In the genomic region with DNA sequence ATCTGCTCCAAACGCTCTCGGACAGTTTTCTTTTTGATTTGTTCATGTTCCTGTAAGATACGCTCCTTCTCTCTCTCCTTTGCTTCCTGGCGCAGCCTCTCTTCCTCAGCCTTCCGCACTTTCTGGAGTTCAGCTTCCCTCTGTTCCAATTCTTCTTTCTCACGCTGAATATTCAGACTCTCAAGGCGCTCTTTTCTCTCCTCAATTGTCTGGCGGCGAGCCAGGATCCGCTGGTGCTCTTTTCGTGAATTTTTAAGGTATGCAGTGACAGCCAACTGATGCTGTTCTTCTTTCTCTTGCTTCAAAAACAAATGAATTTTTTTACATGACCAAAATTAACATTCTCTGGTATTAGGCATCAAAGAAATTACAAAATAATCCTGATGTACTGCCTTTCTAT, we compare ENCODE assay signal across 24 cellular contexts.
"Had no signal": no experiment of that assay in that cellular context is flagged by ENCODE, and none has a peak within 500 bp of the region (broad histone marks: within the 10 kb centered on the region; RNA-seq: fewer than 3 reads in every experiment).

No MANE protein-coding gene starts in this region.

- H3K27me3 Mint-ChIP-seq: activated CD4-positive, alpha-beta T cell treated with anti-CD3 and anti-CD28 coated beads, Interleukin-2, amount 10 ng/mL, durations not matched to agents 7 days and 5 days; activated CD8-positive, alpha-beta T cell treated with anti-CD3 and anti-CD28 coated beads for 36 hours; stimulated activated memory B cell treated with anti-CD40 and anti-IgM and Interleukin-4, amounts not matched to agents 10 μg/mL and 1 μg/mL and 100 μg/mL, for 72 hours; T-cell had no signal

- H3K4me1 ChIP-seq: breast epithelium, gastrocnemius medialis, left ventricle myocardium inferior, upper lobe of left lung had no signal

- H3K9me3 ChIP-seq: breast epithelium, gastrocnemius medialis, left ventricle myocardium inferior, neutrophil, stomach, thyroid gland, upper lobe of left lung had no signal

- H3K4me3 Mint-ChIP-seq: activated CD4-positive, alpha-beta T cell treated with anti-CD3 and anti-CD28 coated beads, Interleukin-2, amount 10 ng/mL, durations not matched to agents 7 days and 5 days; activated CD8-positive, alpha-beta T cell treated with anti-CD3 and anti-CD28 coated beads for 36 hours; nephron; stimulated activated memory B cell treated with anti-CD40 and anti-IgM and Interleukin-4, amounts not matched to agents 10 μg/mL and 1 μg/mL and 100 μg/mL, for 72 hours had no signal

- H3K27ac Mint-ChIP-seq: activated CD4-positive, alpha-beta T cell treated with anti-CD3 and anti-CD28 coated beads, Interleukin-2, amount 10 ng/mL, durations not matched to agents 7 days and 5 days; activated CD8-positive, alpha-beta T cell treated with anti-CD3 and anti-CD28 coated beads for 36 hours; nephron; stimulated activated memory B cell treated with anti-CD40 and anti-IgM and Interleukin-4, amounts not matched to agents 10 μg/mL and 1 μg/mL and 100 μg/mL, for 72 hours; T-cell had no signal

- H3K27me3 ChIP-seq: breast epithelium, gastrocnemius medialis, neutrophil, stomach, thyroid gland, upper lobe of left lung had no signal

- H3K27ac ChIP-seq: breast epithelium, gastrocnemius medialis, left ventricle myocardium inferior, neutrophil, skin epidermis, stomach, thyroid gland, upper lobe of left lung had no signal

- DNase-seq: activated CD4-positive, alpha-beta T cell treated with anti-CD3 and anti-CD28 coated beads, Interleukin-2, amount 10 ng/mL, durations not matched to agents 7 days and 5 days; activated CD4-positive, CD25-positive, alpha-beta regulatory T cell treated with anti-CD3 and anti-CD28 coated beads, Interleukin-2, amount 50 U/mL, for 72 hours; activated CD8-positive, alpha-beta T cell treated with anti-CD3 and anti-CD28 coated beads for 36 hours; activated effector memory CD4-positive, alpha-beta T cell treated with Interleukin-2 at 50 U/mL for 16 hours; activated naive CD4-positive, alpha-beta T cell treated with Interleukin-2 at 50 U/mL for 16 hours; activated T-cell treated with anti-CD3 and anti-CD28 coated beads, Interleukin-2, amount 50 U/mL, for 48 hours; central memory CD4-positive, alpha-beta T cell; effector CD8-positive, alpha-beta T cell; erythroblast; gastrocnemius medialis; glutamatergic neuron; islet precursor cell; left ventricle myocardium inferior; stimulated activated CD4-positive, alpha-beta T cell treated with anti-CD3 and anti-CD28 coated beads, Interleukin-4, amount 100 ng/mL, for 24 hours; stomach; T-cell; thyroid gland; upper lobe of left lung had no signal

- H3K9me3 Mint-ChIP-seq: activated CD4-positive, alpha-beta T cell treated with anti-CD3 and anti-CD28 coated beads, Interleukin-2, amount 10 ng/mL, durations not matched to agents 7 days and 5 days; activated CD8-positive, alpha-beta T cell treated with anti-CD3 and anti-CD28 coated beads for 36 hours; nephron; stimulated activated memory B cell treated with anti-CD40 and anti-IgM and Interleukin-4, amounts not matched to agents 10 μg/mL and 1 μg/mL and 100 μg/mL, for 72 hours; T-cell had no signal

- H3K4me3 ChIP-seq: breast epithelium, gastrocnemius medialis, left ventricle myocardium inferior, skin epidermis, stomach, thyroid gland, upper lobe of left lung had no signal

- H3K4me1 Mint-ChIP-seq: nephron had no signal

- ATAC-seq: activated CD8-positive, alpha-beta T cell treated with anti-CD3 and anti-CD28 coated beads for 36 hours; gastrocnemius medialis; sciatic nerve; stimulated activated memory B cell treated with anti-CD40 and anti-IgM and Interleukin-4, amounts not matched to agents 10 μg/mL and 1 μg/mL and 100 μg/mL, for 72 hours; T-cell had no signal
